Comparison of ENCODE assay signal across 15 cellular contexts in genomic region chr18:75201273-75201898, GRCh38. TPM values are rescaled to one million over a fixed set of nuclear protein-coding genes. Genes with fewer than 3 reads are reported as not detected.
DNase-seq lines count a peak whose midpoint lies in the region; TF ChIP-seq lines count a peak whose summit lies in the region.
"Had no signal": no experiment of that assay in that cellular context is flagged by ENCODE, and none has a peak within 500 bp of the region (broad histone marks: within the 10 kb centered on the region; RNA-seq: fewer than 3 reads in every experiment).

No MANE protein-coding gene starts in this region.

- H3K27me3 ChIP-seq in transverse colon = no peaks in the 10 kb centered on the region

- H3K4me3 Mint-ChIP-seq in IgD-negative memory B cell = peak overlapping the region in 1 of 4 donors; percentile 13
- H3K4me3 Mint-ChIP-seq in mesothelial cell of epicardium = no peak overlapping the region
- H3K4me3 Mint-ChIP-seq: B cell; central memory CD8-positive, alpha-beta T cell had no signal

- peaks cover 0 to 62% (median 28%) of the 10 kb centered on the region in 4 donors for H3K4me1 ChIP-seq in transverse colon

- no peak for TF ChIP-seq POLR2A in transverse colon (IDR thresholded peaks at IDR 0.05)

- no peak overlapping the region for H3K4me3 ChIP-seq in transverse colon
- H3K4me3 ChIP-seq: SK-N-MC had no signal

- H3K9me3 Mint-ChIP-seq in IgD-negative memory B cell (no peaks in the 10 kb centered on the region), mesothelial cell of epicardium (no peaks in the 10 kb centered on the region)
- H3K9me3 Mint-ChIP-seq: central memory CD8-positive, alpha-beta T cell had no signal

- in situ Hi-C loops in transverse colon (cut with MboI; ENCODE audit: low pct_ligation_motif_present in 1 of 4, low pct_unique_long_range_greater_than_20kb in 1 of 4, low sequenced_read_pairs in 3 of 4) = loop anchor here in 1 of 4 donors (25.0 kb wide), 1 partner anchor 714 kb away; the partner anchor contains the start of gene CNDP2

- peak overlapping the region; percentile 23 to 100 (median 97) for H3K27ac ChIP-seq in transverse colon

- H3K36me3 ChIP-seq in transverse colon = no peaks in the 10 kb centered on the region

- H3K27me3 Mint-ChIP-seq in IgD-negative memory B cell (peaks cover 3% of the 10 kb centered on the region), mesothelial cell of epicardium (ENCODE audit: low read depth) (peaks cover 2% of the 10 kb centered on the region)
- H3K27me3 Mint-ChIP-seq: central memory CD8-positive, alpha-beta T cell had no signal

- no peak for TF ChIP-seq EP300 in transverse colon (IDR thresholded peaks at IDR 0.05; ENCODE audit: low read depth)

- TF ChIP-seq CTCF in mesothelial cell of epicardium (IDR thresholded peaks at IDR 0.05; ENCODE audit: unreplicated experiment) (no peak), transverse colon (IDR thresholded peaks at IDR 0.05) (no peak)

- peak; percentile 44 for DNase-seq in astrocyte of the hippocampus (ENCODE audit: low read depth, low spot score)
- DNase-seq in mesothelial cell of epicardium (ENCODE audit: low spot score in 2 of 2, unreplicated experiment in 2 of 2) = no peak
- no peak for DNase-seq in transverse colon
- no peak for DNase-seq in NCI-H510A (lab: John Stamatoyannopoulos, UW)
- DNase-seq in cortex of kidney (lab: John Stamatoyannopoulos, UW) = no peak
- no peak for DNase-seq in stimulated activated CD4-positive, alpha-beta T cell treated with anti-CD3 and anti-CD28 coated beads, Interleukin-1b, Interleukin-23, amount 100 ng/mL, for 48 hours
- DNase-seq: activated CD4-positive, alpha-beta T cell treated with anti-CD3 and anti-CD28 coated beads, Interleukin-2, amount 50 U/mL, for 1 hour; activated T-cell treated with anti-CD3 and anti-CD28 coated beads, Interleukin-2, amount 50 U/mL, for 1 hour; Kasumi-1; NCI-H446 treated with DMSO at 0.1 percent for 48 hours; stimulated activated CD4-positive, alpha-beta T cell treated with anti-CD3 and anti-CD28 coated beads, Interleukin-12 subunit alpha, Interleukin-12 subunit beta, amount 100 ng/mL, for 4 hours had no signal

- H3K4me1 Mint-ChIP-seq in IgD-negative memory B cell = peaks cover 14 to 20% (median 20%) of the 10 kb centered on the region in 3 donors
- peaks cover 63% of the 10 kb centered on the region for H3K4me1 Mint-ChIP-seq in mesothelial cell of epicardium

- H3K9me3 ChIP-seq in transverse colon = no peaks in the 10 kb centered on the region

- H3K36me3 Mint-ChIP-seq in IgD-negative memory B cell (peaks cover 1% of the 10 kb centered on the region), mesothelial cell of epicardium (peaks cover 24% of the 10 kb centered on the region)

- intact Hi-C loops in transverse colon (cut with DNase I; ENCODE audit: low total_unique reads) = loop anchor here (5.0 to 10.0 kb wide), 2 partner anchors 53 to 544 kb away; no protein-coding TSS in a partner anchor

- 71 to 73% methylated on average over 3 to 12 of the region's 12 CpGs for WGBS in transverse colon (ENCODE audit: low coverage in 1 of 2), 2 donors

- H3K27ac Mint-ChIP-seq in IgD-negative memory B cell (peak overlapping the region in 2 of 3 donors; percentile 45 to 53), mesothelial cell of epicardium (peak overlapping the region; percentile 57)
- H3K27ac Mint-ChIP-seq: B cell had no signal

RNA-seq across cellular contexts. Expression of gene PTGR3, which starts 7.6 kb away (rescaled TPM):
- polyA plus RNA-seq in IgD-negative memory B cell = 20.7 TPM
- 47.0 to 52.6 TPM (median 52.1 TPM) in 3 replicates for total RNA-seq in mesothelial cell of epicardium
- total RNA-seq in transverse colon = 10 to 100 TPM; 10.1 to 45.9 (median 23.4) TPM

RNA-seq across cellular contexts. Expression of gene TSHZ1, which starts 9.2 kb away (rescaled TPM):
- polyA plus RNA-seq in IgD-negative memory B cell = 3.5 TPM
- total RNA-seq in mesothelial cell of epicardium = 48.6 to 50.6 TPM (median 50.0 TPM) in 3 replicates
- total RNA-seq in transverse colon = 10 to 100 TPM; 16.3 to 34.8 (median 29.8) TPM
